3 cellular contexts compared by ENCODE assay signal in genomic region chr6:24004659-24005058, GRCh38.
TF ChIP-seq lines count a peak whose summit lies in the region.

No MANE protein-coding gene starts in this region.

TF ChIP-seq in SK-N-SH, 30 proteins besides CTCF, POLR2A, EP300 and RAD21 (continued from another document):
- no peak for TF ChIP-seq PBX3 (IDR thresholded peaks at IDR 0.05)

TF ChIP-seq in SK-N-SH treated with all-trans-retinoic acid at 6 μM for 48 hours, 23 proteins besides CTCF, POLR2A, EP300 and RAD21 (continued from another document):
- TF ChIP-seq CSRNP3 (CRISPR knock-in tag; IDR thresholded peaks at IDR 0.05) (no peak), PPARA (CRISPR knock-in tag; IDR thresholded peaks at IDR 0.05; ENCODE audit: borderline replicate concordance) (no peak), CREB5 (CRISPR knock-in tag; IDR thresholded peaks at IDR 0.05; ENCODE audit: low read depth) (no peak), PATZ1 (CRISPR knock-in tag; IDR thresholded peaks at IDR 0.05; ENCODE audit: borderline replicate concordance) (no peak), TSHZ2 (CRISPR knock-in tag; IDR thresholded peaks at IDR 0.05) (no peak), TCF4 (CRISPR knock-in tag; IDR thresholded peaks at IDR 0.05; ENCODE audit: borderline replicate concordance) (no peak), ESRRG (CRISPR knock-in tag; IDR thresholded peaks at IDR 0.05) (no peak), POU6F1 (CRISPR knock-in tag; IDR thresholded peaks at IDR 0.05; ENCODE audit: borderline replicate concordance, low read depth) (no peak), BACH2 (CRISPR knock-in tag; IDR thresholded peaks at IDR 0.05; ENCODE audit: borderline replicate concordance) (no peak), GLIS3 (CRISPR knock-in tag; IDR thresholded peaks at IDR 0.05) (no peak), ARNTL (CRISPR knock-in tag; IDR thresholded peaks at IDR 0.05; ENCODE audit: borderline replicate concordance, low read depth) (no peak), ZNF70 (CRISPR knock-in tag; IDR thresholded peaks at IDR 0.05) (no peak), SNAI2 (CRISPR knock-in tag; IDR thresholded peaks at IDR 0.05) (no peak), OSR1 (CRISPR knock-in tag; IDR thresholded peaks at IDR 0.05) (no peak), ZFP30 (CRISPR knock-in tag; IDR thresholded peaks at IDR 0.05) (no peak), ZNF8 (CRISPR knock-in tag; IDR thresholded peaks at IDR 0.05) (no peak)

TF ChIP-seq in H1, 55 proteins besides CTCF, POLR2A, EP300 and RAD21 (continued from another document):
- TF ChIP-seq MAX (IDR thresholded peaks at IDR 0.05), result no peak
- no peak for TF ChIP-seq KDM4A (IDR thresholded peaks at IDR 0.05; ENCODE audit: low read depth, low read length, severe bottlenecking)
- TF ChIP-seq TAF7 (optimal IDR thresholded peaks at IDR 0.05; ENCODE audit: borderline replicate concordance, low read depth, low read length), result no peak
- no peak for TF ChIP-seq RXRA (IDR thresholded peaks at IDR 0.05; ENCODE audit: insufficient read depth, low read depth, low read length)
- no peak for TF ChIP-seq RFX5 (IDR thresholded peaks at IDR 0.05; ENCODE audit: borderline replicate concordance, low read depth, low read length)
- no peak for TF ChIP-seq ATF2 (IDR thresholded peaks at IDR 0.05; ENCODE audit: low read length)
- TF ChIP-seq SIX5 (IDR thresholded peaks at IDR 0.05; ENCODE audit: low read depth, low read length), result no peak
- no peak for TF ChIP-seq CREB1 (IDR thresholded peaks at IDR 0.05)
- no peak for TF ChIP-seq POLR2AphosphoS5 (IDR thresholded peaks at IDR 0.05; ENCODE audit: low read depth, low read length)
- no peak for TF ChIP-seq SIN3A (conservative IDR thresholded peaks at IDR 0.05 in 1 of 2, IDR thresholded peaks at IDR 0.05 in 1 of 2; ENCODE audit: low read depth in 1 of 2, low read length in 2 of 2)
